In the genomic region with DNA sequence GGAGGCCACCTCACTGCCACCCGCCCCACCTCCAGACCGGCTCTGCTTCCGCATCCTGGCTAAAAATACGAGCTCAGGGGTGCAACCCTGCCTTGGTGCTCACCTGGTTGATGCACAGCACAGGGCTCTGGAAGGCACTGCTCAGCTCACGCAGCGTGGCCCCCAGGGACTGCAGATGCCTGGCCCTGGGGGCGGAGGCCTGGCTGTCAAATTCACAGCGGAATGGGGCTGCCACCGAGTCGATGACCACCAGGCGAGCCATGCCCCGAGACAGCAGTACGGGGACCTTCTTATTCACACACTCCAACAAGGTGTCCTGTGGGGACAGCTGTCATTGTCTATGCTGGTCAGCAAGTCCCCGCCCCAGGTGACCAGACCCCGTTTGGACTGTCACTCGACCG, we compare ENCODE assay signal across 1 cellular context.
A peak's percentile ranks its signal among the peaks of the same experiment; 100 is the strongest.
TF ChIP-seq lines count a peak whose summit lies in the region.

No MANE protein-coding gene starts in this region.

TF ChIP-seq in endothelial cell of umbilical vein, 7 proteins besides CTCF, POLR2A, EP300 and RAD21:
- no peak for TF ChIP-seq EZH2 (IDR thresholded peaks at IDR 0.05; ENCODE audit: borderline replicate concordance, low read depth, low read length, severe bottlenecking)
- peak; percentile 21 for TF ChIP-seq POLR2AphosphoS5 (IDR thresholded peaks at IDR 0.05; ENCODE audit: insufficient read depth, low read depth, low read length)
